8 cellular contexts compared by ENCODE assay signal in genomic region chr17:80264048-80264792, GRCh38. TPM values are rescaled to one million over a fixed set of nuclear protein-coding genes. Genes with fewer than 3 reads are reported as not detected.
DNase-seq lines count a peak whose midpoint lies in the region; ATAC-seq and TF ChIP-seq lines count a peak whose summit lies in the region.

No MANE protein-coding gene starts in this region.

- WGBS in mesendoderm (ENCODE audit: extremely low coverage, insufficient coverage, low lambda C conversion rate), result no CpG with 5 or more reads among the region's 16 CpGs

- H3K27ac ChIP-seq in mesendoderm (ENCODE audit: low read depth, low read length), result no peak overlapping the region
- peak overlapping the region; percentile 39 to 99 for H3K27ac ChIP-seq in tibial artery

- H3K79me1 ChIP-seq in mesendoderm (ENCODE audit: low read length), result peaks cover 4% of the 10 kb centered on the region

- H2BK5ac ChIP-seq in mesendoderm (ENCODE audit: low read length), result no peak overlapping the region

- TF ChIP-seq CTCF in tibial artery (IDR thresholded peaks at IDR 0.05), result no peak

- H3K23ac ChIP-seq in mesendoderm (ENCODE audit: low read length), result peak overlapping the region; percentile 24

- peak overlapping the region; percentile 19 for H3K9ac ChIP-seq in mesendoderm (ENCODE audit: low read length)

- H3K4me3 ChIP-seq in mesendoderm (ENCODE audit: low read length) (no peak overlapping the region), tibial artery (peak overlapping the region; percentile 30 to 47)

- intact Hi-C loops in tibial artery (cut with DNase I; ENCODE audit: low total_unique reads), result loop anchor here (5.0 kb wide), 2 partner anchors 117 to 162 kb away; partner anchors contain the start of genes EIF4A3 and GAA

- H3K79me2 ChIP-seq in mesendoderm (ENCODE audit: control insufficient read depth, insufficient read depth, low read length), result no peaks in the 10 kb centered on the region

- DNase-seq in activated T-cell treated with anti-CD3 and anti-CD28 coated beads for 1 hour (ENCODE audit: low read depth) (peak; percentile 47), activated T-cell treated with anti-CD3 and anti-CD28 coated beads for 4 hours (no peak), activated gamma-delta T cell (lab: John Stamatoyannopoulos, UW) (peak; percentile 28), mesendoderm (no peak), tibial artery (no peak), hepatic stellate cell (ENCODE audit: low spot score) (no peak), SKM-1 treated with dmso at 0.1 percent for 144 hours (lab: John Stamatoyannopoulos, UW; ENCODE audit: unreplicated experiment) (no peak)

- H3K4ac ChIP-seq in mesendoderm (ENCODE audit: low read depth, low read length), result no peak overlapping the region

- no peak overlapping the region for H4K8ac ChIP-seq in mesendoderm (ENCODE audit: low read depth, low read length)

- no peak overlapping the region for H2BK15ac ChIP-seq in mesendoderm (replicated peaks; ENCODE audit: low read depth)

- no peak for ATAC-seq in HG02588 (IDR thresholded peaks at IDR 0.05; ENCODE audit: unreplicated experiment)

- H3K27me3 ChIP-seq in mesendoderm (ENCODE audit: insufficient read depth, low read length, poor library complexity) (no peaks in the 10 kb centered on the region), tibial artery (no peaks in the 10 kb centered on the region)

- no peaks in the 10 kb centered on the region for H3K36me3 ChIP-seq in mesendoderm (ENCODE audit: control insufficient read depth, insufficient read depth, low read length)
- peaks cover 6 to 45% (median 23%) of the 10 kb centered on the region in 3 donors for H3K36me3 ChIP-seq in tibial artery

- H3K18ac ChIP-seq in mesendoderm (ENCODE audit: low read length), result no peak overlapping the region

- no peak overlapping the region for H4K5ac ChIP-seq in mesendoderm (ENCODE audit: low read length)

- H3K4me1 ChIP-seq in mesendoderm (ENCODE audit: control insufficient read depth, low read depth, low read length) (peaks cover 6% of the 10 kb centered on the region), tibial artery (peaks cover 0 to 39% (median 30%) of the 10 kb centered on the region in 4 donors)

- peak overlapping the region; percentile 42 for H3K56ac ChIP-seq in mesendoderm (ENCODE audit: low read length)

- no peaks in the 10 kb centered on the region for H3K9me3 ChIP-seq in tibial artery

- H3K4me2 ChIP-seq in mesendoderm (ENCODE audit: low read length), result no peak overlapping the region

- no peak overlapping the region for H2AK5ac ChIP-seq in mesendoderm (ENCODE audit: low read length)

- H2BK120ac ChIP-seq in mesendoderm (ENCODE audit: low read depth, low read length), result no peak overlapping the region

RNA-seq across cellular contexts. Expression of gene RNF213, which starts 3.6 kb away (rescaled TPM):
- polyA plus RNA-seq in mesendoderm (2013, experiment 1 of 2), result 6.6 TPM
- 6.6 TPM for polyA plus RNA-seq in mesendoderm (2013, experiment 2 of 2)

RNA-seq across cellular contexts. Expression of gene SLC26A11, which starts 44.0 kb away (rescaled TPM):
- 7.9 TPM for polyA plus RNA-seq in mesendoderm (2013, experiment 1 of 2)
- 7.1 TPM for polyA plus RNA-seq in mesendoderm (2013, experiment 2 of 2)

RNA-seq across cellular contexts. Expression of gene SGSH, which starts 44.1 kb away (rescaled TPM):
- 7.2 TPM for polyA plus RNA-seq in mesendoderm (2013, experiment 1 of 2)
- polyA plus RNA-seq in mesendoderm (2013, experiment 2 of 2), result 7.0 TPM

Comparison
In these comparisons a context has a peak if more than half of its experiments do, and no peak if none do; other contexts are left out.
1. DNase-seq: peak in activated T-cell treated with anti-CD3 and anti-CD28 coated beads for 1 hour (single experiment) and activated gamma-delta T cell (single experiment); none in activated T-cell treated with anti-CD3 and anti-CD28 coated beads for 4 hours (single experiment), mesendoderm (single experiment), tibial artery (0 of 2), hepatic stellate cell (single experiment) and SKM-1 treated with dmso at 0.1 percent for 144 hours (single experiment).